2 cellular contexts compared by ENCODE assay signal in genomic region chr11:78039919-78040671, GRCh38.
TF ChIP-seq lines count a peak whose summit lies in the region.

No MANE protein-coding gene starts in this region.

TF ChIP-seq in A549, 52 proteins besides CTCF, POLR2A, EP300 and RAD21:
- no peak for TF ChIP-seq CHD2 (IDR thresholded peaks at IDR 0.05; ENCODE audit: low read length, partially characterized antibody)
- TF ChIP-seq MAX (IDR thresholded peaks at IDR 0.05), result peak; percentile 32; the same call in 1 of the 2 replicates
- TF ChIP-seq FOSL2 (IDR thresholded peaks at IDR 0.05), result no peak
- TF ChIP-seq FOSL2 (CRISPR knock-in tag; IDR thresholded peaks at IDR 0.05), result peak; percentile 64
- 0 out of 5 replicates have a peak, but pooled peaks of 1 of the 2 experiments have one; percentile 39 for TF ChIP-seq JUN (IDR thresholded peaks at IDR 0.05)
- TF ChIP-seq MAFK (IDR thresholded peaks at IDR 0.05; ENCODE audit: partially characterized antibody), result peak; percentile 27
- no peak for TF ChIP-seq MAZ (IDR thresholded peaks at IDR 0.05; ENCODE audit: borderline replicate concordance, low read depth, low read length)
TF ChIP-seq in A549: peak in this region for 4.

TF ChIP-seq in GM12878, 131 proteins besides CTCF, POLR2A, EP300 and RAD21:
- TF ChIP-seq BCL11A (IDR thresholded peaks at IDR 0.05; ENCODE audit: low read depth, low read length) (no peak), SMAD1 (IDR thresholded peaks at IDR 0.05; ENCODE audit: low read depth, partially characterized antibody) (peak; percentile 60), MXI1 (IDR thresholded peaks at IDR 0.05; ENCODE audit: low read depth, low read length) (0 out of 2 replicates have a peak, but pooled peaks have one; percentile 15), ZBTB33 (IDR thresholded peaks at IDR 0.05) (no peak), MYC (IDR thresholded peaks at IDR 0.05; ENCODE audit: insufficient read depth, insufficient read length, insufficient replicate concordance, low read length, severe bottlenecking) (no peak), IKZF2 (IDR thresholded peaks at IDR 0.05) (peak; percentile 21 to 61; a peak in 3 of 4 replicates), MTA2 (IDR thresholded peaks at IDR 0.05; ENCODE audit: low read depth) (0 out of 2 replicates have a peak, but pooled peaks have one; percentile 23), YY1 (IDR thresholded peaks at IDR 0.05; ENCODE audit: low read depth, low read length) (0 out of 2 replicates have a peak, but pooled peaks have one; percentile 36), TAF1 (IDR thresholded peaks at IDR 0.05; ENCODE audit: borderline replicate concordance, low read depth, low read length) (no peak), RELB (IDR thresholded peaks at IDR 0.05; ENCODE audit: low read depth) (0 out of 2 replicates have a peak, but pooled peaks have one; percentile 23), FOS (IDR thresholded peaks at IDR 0.05; ENCODE audit: borderline replicate concordance, extremely low read depth, insufficient read length) (no peak), TCF3 (IDR thresholded peaks at IDR 0.05; ENCODE audit: borderline replicate concordance, insufficient read depth, low read depth, low read length) (no peak), ZNF687 (IDR thresholded peaks at IDR 0.05) (peak; percentile 64; the same call in 1 of the 2 replicates), BRCA1 (IDR thresholded peaks at IDR 0.05; ENCODE audit: low read depth, low read length) (no peak), POLR2AphosphoS5 (IDR thresholded peaks at IDR 0.05; ENCODE audit: low read length) (0 out of 2 replicates have a peak, but pooled peaks have one; percentile 31), RCOR1 (conservative IDR thresholded peaks at IDR 0.05; ENCODE audit: low read depth, low read length) (no peak), NR2C2 (IDR thresholded peaks at IDR 0.05; ENCODE audit: borderline replicate concordance, control insufficient read depth, insufficient read length, low read depth) (no peak), NBN (IDR thresholded peaks at IDR 0.05) (peak; percentile 74; the same call in 1 of the 2 replicates), MLLT1 (IDR thresholded peaks at IDR 0.05) (peak; percentile 65), EZH2 (IDR thresholded peaks at IDR 0.05; ENCODE audit: borderline replicate concordance, control insufficient read depth, low read depth, low read length) (no peak)
